ENCODE assay signal across 17 cellular contexts in genomic region chr10:77091745-77092144, GRCh38.
"Had no signal": no experiment of that assay in that cellular context is flagged by ENCODE, and none has a peak within 500 bp of the region (broad histone marks: within the 10 kb centered on the region; RNA-seq: fewer than 3 reads in every experiment).

No MANE protein-coding gene starts in this region.

- DNase-seq: effector CD8-positive, alpha-beta T cell; endodermal cell; foreskin fibroblast; heart left ventricle; kidney; natural killer cell; occipital lobe; ovary; right lobe of liver; small intestine; stimulated activated CD4-positive, alpha-beta T cell treated with anti-CD3 and anti-CD28 coated beads, Interleukin-12 subunit alpha, Interleukin-12 subunit beta, amount 100 ng/mL, for 4 hours; stimulated activated CD4-positive, alpha-beta T cell treated with anti-CD3 and anti-CD28 coated beads, Interleukin-1b, Interleukin-23, amount 100 ng/mL, for 48 hours; stimulated activated CD4-positive, alpha-beta T cell treated with anti-CD3 and anti-CD28 coated beads, Interleukin-4, amount 100 ng/mL, for 1 hour; stimulated activated CD8-positive, alpha-beta memory T cell treated with anti-CD3 and anti-CD28 coated beads, Interleukin-4, amount 100 ng/mL, for 48 hours; stimulated activated naive CD4-positive, alpha-beta T cell; stimulated activated naive CD8-positive, alpha-beta T cell treated with anti-CD3 and anti-CD28 coated beads, Interleukin-15, amount 100 ng/mL, for 72 hours; transverse colon had no signal
